ENCODE assay signal across 1 cellular context in the genomic region with DNA sequence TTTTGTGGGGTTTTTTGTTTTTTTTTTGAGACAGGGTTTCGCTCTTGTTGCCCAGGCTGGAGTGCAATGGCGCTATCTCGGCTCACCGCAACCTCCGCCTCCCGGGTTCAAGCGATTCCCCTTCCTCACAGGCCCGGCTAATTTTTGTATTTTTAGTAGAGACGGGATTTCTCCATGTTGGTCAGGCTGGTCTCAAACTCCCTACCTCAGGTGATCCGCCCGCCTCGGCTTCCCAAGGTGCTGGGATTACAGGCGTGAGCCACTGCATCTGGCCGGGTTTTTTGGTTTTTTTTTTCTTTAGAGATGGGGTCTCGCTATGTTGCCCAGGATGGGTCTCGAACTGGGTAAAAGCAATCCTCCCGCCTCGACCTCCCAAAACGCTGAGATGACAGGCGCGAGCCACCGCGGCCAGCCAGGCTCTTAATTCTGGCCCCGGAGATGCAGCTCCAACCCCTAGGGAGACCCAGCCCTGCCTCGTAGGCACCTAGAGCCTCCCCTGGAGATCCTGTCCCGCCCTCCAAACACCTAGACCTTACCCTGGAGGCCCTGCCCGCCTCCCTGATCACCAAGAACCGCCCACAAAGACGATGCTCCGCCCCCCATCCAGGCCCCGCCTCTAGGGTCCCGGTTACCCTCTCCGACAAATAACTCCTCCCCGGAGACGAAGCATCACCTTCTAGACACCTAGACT.
TF ChIP-seq lines count a peak whose summit lies in the region.

No MANE protein-coding gene starts in this region.

TF ChIP-seq in HEK293, 187 proteins besides CTCF, POLR2A, EP300 and RAD21:
- peak; percentile 66 for TF ChIP-seq SP2 (tag by site-specific recombination; IDR thresholded peaks at IDR 0.05)
- 0 out of 2 replicates have a peak, but pooled peaks have one; percentile 28 for TF ChIP-seq SP3 (tag by site-specific recombination; IDR thresholded peaks at IDR 0.05)
- 0 out of 2 replicates have a peak, but pooled peaks have one; percentile 16 for TF ChIP-seq KLF1 (tag by site-specific recombination; IDR thresholded peaks at IDR 0.05)
